28 cellular contexts compared by ENCODE assay signal in genomic region chr3:156838035-156838434, GRCh38. TPM values are rescaled to one million over a fixed set of nuclear protein-coding genes. Genes with fewer than 3 reads are reported as not detected.
"Had no signal": no experiment of that assay in that cellular context is flagged by ENCODE, and none has a peak within 500 bp of the region (broad histone marks: within the 10 kb centered on the region; RNA-seq: fewer than 3 reads in every experiment).

No MANE protein-coding gene starts in this region.

- H3K36me3 Mint-ChIP-seq: immature natural killer cell had no signal

- H3K9me3 Mint-ChIP-seq: endodermal cell, immature natural killer cell had no signal

- H3K9me3 ChIP-seq: esophagus squamous epithelium, gastrocnemius medialis, heart right ventricle, left lung, lower lobe of right lung had no signal

- H3K27ac Mint-ChIP-seq: endodermal cell, immature natural killer cell had no signal

- H3K27me3 ChIP-seq: dorsolateral prefrontal cortex, esophagus squamous epithelium, gastrocnemius medialis, heart right ventricle, left lung had no signal

- H3K36me3 ChIP-seq: esophagus squamous epithelium, gastrocnemius medialis, heart right ventricle, left lung, lower lobe of right lung had no signal

- H3K4me1 Mint-ChIP-seq: immature natural killer cell had no signal

- ATAC-seq: esophagus mucosa, gastrocnemius medialis, heart right ventricle, left colon, left lung, left ventricle myocardium superior, lower lobe of right lung had no signal

- H3K27ac ChIP-seq: coronary artery, dorsolateral prefrontal cortex, epithelial cell of prostate, esophagus squamous epithelium, gastrocnemius medialis, heart right ventricle, left lung, lower lobe of right lung had no signal

- H3K4me3 Mint-ChIP-seq: endodermal cell, immature natural killer cell had no signal

- H3K4me1 ChIP-seq: esophagus squamous epithelium, gastrocnemius medialis, left lung, lower lobe of right lung had no signal

- DNase-seq: dermis blood vessel endothelial cell; dorsolateral prefrontal cortex; effector CD4-positive, alpha-beta T cell; effector memory CD4-positive, alpha-beta T cell; endodermal cell; erythroblast; esophagus squamous epithelium; foreskin fibroblast; foreskin melanocyte; gastrocnemius medialis; glutamatergic neuron; head of caudate nucleus; heart right ventricle; hypothalamus; immature natural killer cell; islet precursor cell; kidney; kidney glomerular epithelial cell; left colon; left lung; left ventricle myocardium superior; lower lobe of right lung; mesenchymal stem cell; midbrain had no signal

- H3K4me3 ChIP-seq: coronary artery, dorsolateral prefrontal cortex, esophagus squamous epithelium, gastrocnemius medialis, heart right ventricle, left lung, lower lobe of right lung had no signal

RNA-seq across cellular contexts. Expression of gene LEKR1, which starts 11.9 kb away (rescaled TPM):
- total RNA-seq: glomerular endothelial cell had no signal
